In genomic region chr2:200864206-200864976, GRCh38 we compare ENCODE assay signal across 8 cellular contexts. TPM values are rescaled to one million over a fixed set of nuclear protein-coding genes. Genes with fewer than 3 reads are reported as not detected.
DNase-seq lines count a peak whose midpoint lies in the region; ATAC-seq lines count a peak whose summit lies in the region.

TSS of gene CLK1 (minus strand) at chr2:200864658. CDS start at chr2:200861862, 2,796 bp downstream.

- ATAC-seq in GM19395 (IDR thresholded peaks at IDR 0.05; ENCODE audit: unreplicated experiment) (peak; percentile 79), HG03558 (IDR thresholded peaks at IDR 0.05; ENCODE audit: extremely low read depth, unreplicated experiment) (peak; percentile 63), left lobe of liver (peak; percentile 82)

- peak; percentile 80 to 97 (median 94) for DNase-seq in C1 segment of cervical spinal cord (lab: John Stamatoyannopoulos, UW)
- peak; percentile 98 for DNase-seq in NCI-H748 (lab: John Stamatoyannopoulos, UW; ENCODE audit: unreplicated experiment)
- DNase-seq in activated CD4-positive, alpha-beta T cell treated with anti-CD3 and anti-CD28 coated beads, Interleukin-2, amount 50 U/mL, for 1 hour: peak; percentile 98
- peak; percentile 85 for DNase-seq in cortex of kidney (lab: John Stamatoyannopoulos, UW)
- peak; percentile 98 for DNase-seq in left lobe of liver (ENCODE audit: low spot score)
- DNase-seq in stimulated activated CD4-positive, alpha-beta T cell treated with anti-CD3 and anti-CD28 coated beads, Interleukin-2, amount 100 ng/mL, for 24 hours: peak; percentile 97 to 98

RNA-seq across cellular contexts. Expression of gene CLK1, which starts in this region (rescaled TPM):
- total RNA-seq in left lobe of liver: 45.6 TPM

Comparison
In these comparisons a context has a peak if more than half of its experiments do, and no peak if none do; other contexts are left out.
1. Peak in every context shown above with its lines: DNase-seq and ATAC-seq.